In genomic region chr2:127526940-127527804, GRCh38 we compare ENCODE assay signal across 8 cellular contexts.
DNase-seq lines count a peak whose midpoint lies in the region; ATAC-seq and TF ChIP-seq lines count a peak whose summit lies in the region.

No MANE protein-coding gene starts in this region.

- peak overlapping the region; percentile 96 for H3K27ac Mint-ChIP-seq in T-helper 2 cell treated with Interferon-gamma antibody and Interleukin-4, amounts not matched to agents 5 μg/mL and 100 μg/mL, for 36 hours

- peak; percentile 34 for TF ChIP-seq CTCF in OCI-LY3 (IDR thresholded peaks at IDR 0.05; ENCODE audit: low read depth, low read length)
- TF ChIP-seq CTCF in coronary artery (IDR thresholded peaks at IDR 0.05) = no peak

- H3K27ac ChIP-seq in OCI-LY3 (ENCODE audit: low read length) (peak overlapping the region; percentile 72), coronary artery (peak overlapping the region; percentile 91), mucosa of rectum (ENCODE audit: low read depth in 2 of 2, low read length in 2 of 2) (peak overlapping the region; percentile 97 to 98)

- H3K36me3 ChIP-seq in OCI-LY3 (replicated peaks; ENCODE audit: low read depth, low read length) (peaks cover 16% of the 10 kb centered on the region), mucosa of rectum (ENCODE audit: control insufficient read depth in 2 of 2, insufficient read depth in 2 of 2, low read length in 2 of 2) (peaks cover 5 to 14% of the 10 kb centered on the region in 2 donors)

- H3K27me3 ChIP-seq in OCI-LY3 (ENCODE audit: low read depth, low read length) (no peaks in the 10 kb centered on the region), mucosa of rectum (ENCODE audit: control insufficient read depth in 2 of 2, insufficient read depth in 2 of 2, low read length in 2 of 2) (no peaks in the 10 kb centered on the region)

- peaks cover 18% of the 10 kb centered on the region for H3K4me1 ChIP-seq in OCI-LY3 (ENCODE audit: low read length)
- peaks cover 12 to 14% of the 10 kb centered on the region in 2 donors for H3K4me1 ChIP-seq in mucosa of rectum (ENCODE audit: control insufficient read depth in 2 of 2, insufficient read depth in 2 of 2, low read length in 2 of 2)

- peak overlapping the region; percentile 72 for H3K4me2 ChIP-seq in OCI-LY3 (ENCODE audit: low read length)

- peaks cover 42% of the 10 kb centered on the region for H3K79me2 ChIP-seq in OCI-LY3 (ENCODE audit: low read length)

- no peak for DNase-seq in T-helper 2 cell treated with Interferon-gamma antibody and Interleukin-4, amounts not matched to agents 5 μg/mL and 100 μg/mL, for 36 hours (ENCODE audit: low spot score)
- DNase-seq in T-helper 2 cell (no peak), coronary artery (ENCODE audit: low spot score) (no peak), KG1 (lab: John Stamatoyannopoulos, UW) (no peak), 8988T (no peak)

- H2AFZ ChIP-seq in OCI-LY3 (ENCODE audit: low read depth, low read length) = peak overlapping the region; percentile 98

- peaks cover 24% of the 10 kb centered on the region for H3K4me1 Mint-ChIP-seq in T-helper 2 cell treated with Interferon-gamma antibody and Interleukin-4, amounts not matched to agents 5 μg/mL and 100 μg/mL, for 36 hours (ENCODE audit: low read depth)

- peak overlapping the region; percentile 86 for H3K9ac ChIP-seq in OCI-LY3 (ENCODE audit: low read length)
- peak overlapping the region; percentile 88 to 97 for H3K9ac ChIP-seq in mucosa of rectum (ENCODE audit: low read depth in 1 of 2, low read length in 2 of 2)

- H3K9me3 Mint-ChIP-seq in T-helper 2 cell treated with Interferon-gamma antibody and Interleukin-4, amounts not matched to agents 5 μg/mL and 100 μg/mL, for 36 hours = peaks cover 4% of the 10 kb centered on the region

- peaks cover 6% of the 10 kb centered on the region for H3K27me3 Mint-ChIP-seq in T-helper 2 cell treated with Interferon-gamma antibody and Interleukin-4, amounts not matched to agents 5 μg/mL and 100 μg/mL, for 36 hours (ENCODE audit: low read depth)

- no peaks in the 10 kb centered on the region for H4K20me1 ChIP-seq in OCI-LY3 (ENCODE audit: insufficient read depth, low read length)

- peak overlapping the region; percentile 92 for H3K4me3 Mint-ChIP-seq in T-helper 2 cell treated with Interferon-gamma antibody and Interleukin-4, amounts not matched to agents 5 μg/mL and 100 μg/mL, for 36 hours

- H3K4me3 ChIP-seq in OCI-LY3 (ENCODE audit: low read length) (peak overlapping the region; percentile 85), coronary artery (peak overlapping the region; percentile 87), mucosa of rectum (ENCODE audit: low read length in 2 of 2) (peak overlapping the region; percentile 88 to 90)

- peaks cover 13% of the 10 kb centered on the region for H3K36me3 Mint-ChIP-seq in T-helper 2 cell treated with Interferon-gamma antibody and Interleukin-4, amounts not matched to agents 5 μg/mL and 100 μg/mL, for 36 hours (ENCODE audit: low read depth)

- H3K9me3 ChIP-seq in OCI-LY3 (ENCODE audit: insufficient read depth, low read length) (no peaks in the 10 kb centered on the region), mucosa of rectum (ENCODE audit: control insufficient read depth in 2 of 2, low read length in 2 of 2) (no peaks in the 10 kb centered on the region)

- peak; percentile 1 for ATAC-seq in HG02763 (IDR thresholded peaks at IDR 0.05; ENCODE audit: unreplicated experiment)
